Comparison of ENCODE assay signal across 9 cellular contexts in genomic region chr13:40672310-40673060, GRCh38. TPM values are rescaled to one million over a fixed set of nuclear protein-coding genes. Genes with fewer than 3 reads are reported as not detected.
DNase-seq lines count a peak whose midpoint lies in the region; ATAC-seq and TF ChIP-seq lines count a peak whose summit lies in the region.
"Had no signal": no experiment of that assay in that cellular context is flagged by ENCODE, and none has a peak within 500 bp of the region (broad histone marks: within the 10 kb centered on the region; RNA-seq: fewer than 3 reads in every experiment).

No MANE protein-coding gene starts in this region.

- ATAC-seq in activated T-cell treated with anti-CD3 and anti-CD28 coated beads, Interleukin-2, amount 50 U/mL, for 4 hours, result peak; percentile 77 to 79
- ATAC-seq in stimulated activated naive CD8-positive, alpha-beta T cell treated with anti-CD3 and anti-CD28 coated beads, Interleukin-15, Interleukin-2, amounts not matched to agents 100 U/mL and 50 U/mL, for 24 hours, result peak; percentile 51
- ATAC-seq in GM21447 (IDR thresholded peaks at IDR 0.05; ENCODE audit: unreplicated experiment), result no peak
- ATAC-seq in GM18511 (IDR thresholded peaks at IDR 0.05; ENCODE audit: unreplicated experiment), result no peak

- no peak overlapping the region for H3K27ac ChIP-seq in endodermal cell (ENCODE audit: low read depth, low read length)

- no peaks in the 10 kb centered on the region for H3K9me3 ChIP-seq in endodermal cell (ENCODE audit: control insufficient read depth, low read length)

- H3K4me3 Mint-ChIP-seq in activated T-cell treated with anti-CD3 and anti-CD28 coated beads, Interleukin-2, amount 50 U/mL, for 4 hours, result no peak overlapping the region
- no peak overlapping the region for H3K4me3 Mint-ChIP-seq in endodermal cell
- H3K4me3 Mint-ChIP-seq: CD14-positive monocyte had no signal

- no peaks in the 10 kb centered on the region for H3K27me3 Mint-ChIP-seq in activated T-cell treated with anti-CD3 and anti-CD28 coated beads, Interleukin-2, amount 50 U/mL, for 4 hours (ENCODE audit: low read depth)
- no peaks in the 10 kb centered on the region for H3K27me3 Mint-ChIP-seq in endodermal cell (ENCODE audit: insufficient read depth)

- no peaks in the 10 kb centered on the region for H3K36me3 Mint-ChIP-seq in activated T-cell treated with anti-CD3 and anti-CD28 coated beads, Interleukin-2, amount 50 U/mL, for 4 hours (ENCODE audit: insufficient read depth)
- H3K36me3 Mint-ChIP-seq in endodermal cell (ENCODE audit: low read depth), result no peaks in the 10 kb centered on the region

- no peaks in the 10 kb centered on the region for H3K27me3 ChIP-seq in endodermal cell (ENCODE audit: control insufficient read depth, insufficient read depth, low read length, poor library complexity, severe bottlenecking)

- DNase-seq in activated T-cell treated with anti-CD3 and anti-CD28 coated beads, Interleukin-2, amount 50 U/mL, for 4 hours, result no peak
- DNase-seq in activated T-cell treated with anti-CD3 and anti-CD28 coated beads for 4 hours (no peak), NCI-H526 (lab: John Stamatoyannopoulos, UW) (peak; percentile 92 to 94), endodermal cell (no peak), SIG-M5 treated with dmso at 0.1 percent for 504 hours (lab: John Stamatoyannopoulos, UW; ENCODE audit: unreplicated experiment) (no peak)
- DNase-seq in stimulated activated naive CD8-positive, alpha-beta T cell treated with anti-CD3 and anti-CD28 coated beads, Interleukin-15, Interleukin-2, amounts not matched to agents 100 U/mL and 50 U/mL, for 24 hours, result no peak

- no peak overlapping the region for H3K9ac ChIP-seq in endodermal cell (ENCODE audit: extremely low read depth, low read length, poor library complexity, severe bottlenecking)

- no peak overlapping the region for H3K4me3 ChIP-seq in endodermal cell (ENCODE audit: low read length)

- peak overlapping the region; percentile 76 for H3K27ac Mint-ChIP-seq in endodermal cell
- H3K27ac Mint-ChIP-seq: CD14-positive monocyte had no signal

- WGBS in endodermal cell (ENCODE audit: insufficient coverage in 1 of 2, insufficient read length in 1 of 2), 2 experiments, result 66% methylated on average over 3 of the region's 3 CpGs; no CpG with 5 or more reads in 1 of the 2 experiments

- no peaks in the 10 kb centered on the region for H3K9me3 Mint-ChIP-seq in activated T-cell treated with anti-CD3 and anti-CD28 coated beads, Interleukin-2, amount 50 U/mL, for 4 hours
- H3K9me3 Mint-ChIP-seq in endodermal cell, result no peaks in the 10 kb centered on the region

- H3K36me3 ChIP-seq in endodermal cell (ENCODE audit: control insufficient read depth, insufficient read depth, low read length), result no peaks in the 10 kb centered on the region

- no peaks in the 10 kb centered on the region for H3K4me1 ChIP-seq in endodermal cell (ENCODE audit: control insufficient read depth, insufficient read depth, low read length)

- H3K4me1 Mint-ChIP-seq in activated T-cell treated with anti-CD3 and anti-CD28 coated beads, Interleukin-2, amount 50 U/mL, for 4 hours (ENCODE audit: low read depth), result peaks cover 37% of the 10 kb centered on the region
- peaks cover 36% of the 10 kb centered on the region for H3K4me1 Mint-ChIP-seq in endodermal cell

- no peak for TF ChIP-seq CTCF in endodermal cell (conservative IDR thresholded peaks at IDR 0.05)

RNA-seq across cellular contexts. Expression of gene FOXO1, which starts 6.0 kb away (rescaled TPM):
- total RNA-seq in activated T-cell treated with anti-CD3 and anti-CD28 coated beads, Interleukin-2, amount 50 U/mL, for 4 hours, result 10 to 100 TPM; 61.1 to 64.0 (median 62.7) TPM
- 10 to 100 TPM; 20.1 to 29.7 TPM for total RNA-seq in endodermal cell
- polyA plus RNA-seq in endodermal cell (2013, experiment 1 of 2), result 10.5 TPM
- 10.4 TPM for polyA plus RNA-seq in endodermal cell (2013, experiment 2 of 2)

Comparison
In these comparisons a context has a peak if more than half of its experiments do, and no peak if none do; other contexts are left out.
1. ATAC-seq: peak in activated T-cell treated with anti-CD3 and anti-CD28 coated beads, Interleukin-2, amount 50 U/mL, for 4 hours (2 of 2) and stimulated activated naive CD8-positive, alpha-beta T cell treated with anti-CD3 and anti-CD28 coated beads, Interleukin-15, Interleukin-2, amounts not matched to agents 100 U/mL and 50 U/mL, for 24 hours (single experiment); none in GM21447 (single experiment) and GM18511 (single experiment).
2. DNase-seq: peak in NCI-H526 (2 of 2); none in activated T-cell treated with anti-CD3 and anti-CD28 coated beads, Interleukin-2, amount 50 U/mL, for 4 hours (single experiment), activated T-cell treated with anti-CD3 and anti-CD28 coated beads for 4 hours (single experiment), endodermal cell (single experiment), stimulated activated naive CD8-positive, alpha-beta T cell treated with anti-CD3 and anti-CD28 coated beads, Interleukin-15, Interleukin-2, amounts not matched to agents 100 U/mL and 50 U/mL, for 24 hours (single experiment) and SIG-M5 treated with dmso at 0.1 percent for 504 hours (single experiment).